Comparison of ENCODE assay signal across 17 cellular contexts in the genomic region with DNA sequence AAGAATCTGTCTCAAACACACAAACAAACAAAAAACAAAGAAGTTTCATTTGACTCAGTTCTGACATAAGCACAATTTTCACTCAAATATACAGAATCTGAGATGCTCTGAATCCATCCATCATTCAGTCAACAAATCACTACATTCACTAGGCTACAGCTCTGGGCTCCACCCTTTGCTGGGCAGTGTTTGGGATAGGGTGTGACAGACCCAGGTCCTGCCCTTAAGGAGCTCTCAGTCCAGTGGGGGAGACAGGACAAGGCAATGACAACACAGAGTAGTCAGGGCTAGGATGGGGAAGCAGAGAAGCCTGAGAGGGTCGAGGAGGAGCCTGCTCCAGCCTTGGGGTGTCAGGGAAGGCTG. TPM values are rescaled to one million over a fixed set of nuclear protein-coding genes. Genes with fewer than 3 reads are reported as not detected.
A peak's percentile ranks its signal among the peaks of the same experiment; 100 is the strongest.
DNase-seq lines count a peak whose midpoint lies in the region; ATAC-seq and TF ChIP-seq lines count a peak whose summit lies in the region.
"Had no signal": no experiment of that assay in that cellular context is flagged by ENCODE, and none has a peak within 500 bp of the region (broad histone marks: within the 10 kb centered on the region; RNA-seq: fewer than 3 reads in every experiment).

No MANE protein-coding gene starts in this region.

- H3K4me3 Mint-ChIP-seq in T-helper 17 cell: peak overlapping the region; percentile 61
- H3K4me3 Mint-ChIP-seq: activated CD8-positive, alpha-beta memory T cell treated with anti-CD3 and anti-CD28 coated beads, Interleukin-2, amount 10 ng/mL, durations not matched to agents 7 days and 5 days had no signal

- no peaks in the 10 kb centered on the region for H3K9me3 ChIP-seq in T-helper 17 cell (ENCODE audit: control insufficient read depth, low read length, poor library complexity, severe bottlenecking)
- no peaks in the 10 kb centered on the region for H3K9me3 ChIP-seq in hepatocyte (ENCODE audit: low read depth)
- H3K9me3 ChIP-seq in trophoblast cell (ENCODE audit: insufficient read depth, low read depth, low read length): peaks cover 12% of the 10 kb centered on the region
- H3K9me3 ChIP-seq: suprapubic skin had no signal

- H2AFZ ChIP-seq in hepatocyte: no peak overlapping the region
- H2AFZ ChIP-seq in trophoblast cell (ENCODE audit: insufficient read depth, low read length, poor library complexity): no peak overlapping the region

- no peak overlapping the region for H3K4ac ChIP-seq in trophoblast cell (ENCODE audit: low read depth, low read length)

- ATAC-seq in T-helper 17 cell: no peak

- H3K27me3 ChIP-seq in H7 (ENCODE audit: control insufficient read depth, insufficient read depth, low read length) (peaks cover 57% of the 10 kb centered on the region), hepatocyte (peaks cover 47% of the 10 kb centered on the region), trophoblast cell (ENCODE audit: insufficient read depth, low read length) (peaks cover 28% of the 10 kb centered on the region)

- no peaks in the 10 kb centered on the region for H3K36me3 ChIP-seq in H7 (replicated peaks; ENCODE audit: control insufficient read depth, insufficient read depth, low read length)
- no peaks in the 10 kb centered on the region for H3K36me3 ChIP-seq in hepatocyte (replicated peaks; ENCODE audit: insufficient read depth, low read depth)
- H3K36me3 ChIP-seq in trophoblast cell (ENCODE audit: control insufficient read depth in 1 of 2, insufficient read depth in 2 of 2, low read length in 2 of 2): no peaks in the 10 kb centered on the region
- H3K36me3 ChIP-seq: suprapubic skin had no signal

- no peak overlapping the region for H4K8ac ChIP-seq in trophoblast cell (ENCODE audit: low read depth, low read length)

- H3K18ac ChIP-seq in trophoblast cell (ENCODE audit: low read length): no peak overlapping the region

- H3K79me2 ChIP-seq in hepatocyte (no peaks in the 10 kb centered on the region), trophoblast cell (ENCODE audit: control insufficient read depth, insufficient read depth, low read length, poor library complexity) (no peaks in the 10 kb centered on the region)
- H3K79me2 ChIP-seq: parathyroid adenoma had no signal

- no peak overlapping the region for H2BK5ac ChIP-seq in trophoblast cell (ENCODE audit: low read depth, low read length, poor library complexity)

- DNase-seq in H7: no peak
- no peak for DNase-seq in T-helper 17 cell
- DNase-seq in hepatocyte (ENCODE audit: low spot score): no peak
- DNase-seq in trophoblast cell: no peak
- DNase-seq in stimulated activated CD4-positive, alpha-beta T cell treated with anti-CD3 and anti-CD28 coated beads, Interleukin-4, amount 100 ng/mL, for 24 hours: no peak
- DNase-seq in hypothalamus (lab: John Stamatoyannopoulos, UW): no peak
- DNase-seq in mesenteric fat pad (ENCODE audit: low spot score): no peak
- DNase-seq: activated CD4-positive, alpha-beta T cell treated with anti-CD3 and anti-CD28 coated beads for 1 hour; activated CD8-positive, alpha-beta memory T cell treated with anti-CD3 and anti-CD28 coated beads, Interleukin-2, amount 10 ng/mL, durations not matched to agents 7 days and 5 days; activated effector memory CD4-positive, alpha-beta T cell treated with Interleukin-2 at 50 U/mL for 16 hours; foreskin keratinocyte; NCI-H774; SIG-M5; stimulated activated CD8-positive, alpha-beta memory T cell treated with anti-CD3 and anti-CD28 coated beads, Interleukin-4, amount 100 ng/mL, for 48 hours had no signal

- no peak for TF ChIP-seq CTCF in hepatocyte (IDR thresholded peaks at IDR 0.05; ENCODE audit: poor library complexity)

- H3K9me2 ChIP-seq in hepatocyte (replicated peaks; ENCODE audit: insufficient read depth): no peaks in the 10 kb centered on the region

- 80% methylated on average over 1 of the region's 1 CpG for WGBS in hepatocyte (ENCODE audit: low lambda C conversion rate, missing lambda C conversion rate)
- WGBS in trophoblast cell (ENCODE audit: extremely low coverage, insufficient coverage, insufficient read length): no CpG with 5 or more reads among the region's 1 CpG

- H2AK5ac ChIP-seq in trophoblast cell (ENCODE audit: low read length): no peak overlapping the region

- H2BK120ac ChIP-seq in trophoblast cell (ENCODE audit: insufficient read depth, low read length, poor library complexity): no peak overlapping the region

- peak overlapping the region; percentile 74 for H3K4me2 ChIP-seq in hepatocyte
- H3K4me2 ChIP-seq in trophoblast cell (ENCODE audit: low read length): peak overlapping the region; percentile 57

- H3K27ac ChIP-seq in hepatocyte: no peak overlapping the region
- no peak overlapping the region for H3K27ac ChIP-seq in trophoblast cell (ENCODE audit: low read depth, low read length)
- H3K27ac ChIP-seq: foreskin keratinocyte, parathyroid adenoma, suprapubic skin had no signal

- H3K27me3 Mint-ChIP-seq in T-helper 17 cell: peaks cover 45% of the 10 kb centered on the region

- H3K9ac ChIP-seq in trophoblast cell (ENCODE audit: low read length): no peak overlapping the region
- H3K9ac ChIP-seq: parathyroid adenoma had no signal

- H4K12ac ChIP-seq in trophoblast cell (ENCODE audit: low read depth, low read length): no peak overlapping the region

- peak overlapping the region; percentile 29 for H3K23ac ChIP-seq in trophoblast cell (ENCODE audit: low read length)

- H3K4me3 ChIP-seq in H7 (ENCODE audit: insufficient read depth, low read depth, low read length) (peak overlapping the region; percentile 14), hepatocyte (no peak overlapping the region), trophoblast cell (ENCODE audit: low read depth, low read length) (peak overlapping the region; percentile 37)

- no peak overlapping the region for H2BK12ac ChIP-seq in trophoblast cell (ENCODE audit: low read length)

- H3K4me1 ChIP-seq in hepatocyte (ENCODE audit: insufficient read depth): no peaks in the 10 kb centered on the region
- H3K4me1 ChIP-seq in trophoblast cell (ENCODE audit: control insufficient read depth in 1 of 2, insufficient read depth in 2 of 2, low read length in 2 of 2): peaks cover 4% of the 10 kb centered on the region in 2 experiments
- H3K4me1 ChIP-seq: foreskin keratinocyte, parathyroid adenoma had no signal

- no peaks in the 10 kb centered on the region for H4K20me1 ChIP-seq in hepatocyte (ENCODE audit: insufficient read depth, poor library complexity, severe bottlenecking)

- H3K27ac Mint-ChIP-seq in T-helper 17 cell: no peak overlapping the region
- H3K27ac Mint-ChIP-seq: activated CD8-positive, alpha-beta memory T cell treated with anti-CD3 and anti-CD28 coated beads, Interleukin-2, amount 10 ng/mL, durations not matched to agents 7 days and 5 days had no signal

- H3K36me3 Mint-ChIP-seq in T-helper 17 cell (ENCODE audit: low read depth): peaks cover 19% of the 10 kb centered on the region
- H3K36me3 Mint-ChIP-seq: activated CD8-positive, alpha-beta memory T cell treated with anti-CD3 and anti-CD28 coated beads, Interleukin-2, amount 10 ng/mL, durations not matched to agents 7 days and 5 days had no signal

- no peak overlapping the region for H4K91ac ChIP-seq in trophoblast cell (ENCODE audit: low read depth, low read length)

- H3K79me1 ChIP-seq in trophoblast cell (ENCODE audit: low read length): no peaks in the 10 kb centered on the region

- H3K4me1 Mint-ChIP-seq in T-helper 17 cell: peaks cover 7% of the 10 kb centered on the region
- H3K4me1 Mint-ChIP-seq: activated CD8-positive, alpha-beta memory T cell treated with anti-CD3 and anti-CD28 coated beads, Interleukin-2, amount 10 ng/mL, durations not matched to agents 7 days and 5 days had no signal

- H3K14ac ChIP-seq in trophoblast cell (ENCODE audit: low read length): no peak overlapping the region

RNA-seq across cellular contexts. Expression of a gene that starts 45.3 kb away (rescaled TPM):
- total RNA-seq in H7 (2014; rRNA removed; shearing (Covaris generic)): 0.78 and 1.1 TPM in 2 replicates
- total RNA-seq in T-helper 17 cell: under 1 TPM; 0.21 to 0.25 TPM
- total RNA-seq in hepatocyte: 0.28 and 0.67 TPM in 2 replicates
- 0.66 and 1.3 TPM in 2 replicates for polyA plus RNA-seq in hepatocyte
- 0.30 and 0.33 TPM in 2 replicates for polyA plus RNA-seq in trophoblast cell (2013)
- total RNA-seq in mesenteric fat pad: 6.1 TPM
- total RNA-seq: endothelial cell of umbilical vein had no signal

RNA-seq across cellular contexts. Expression of a gene that starts 46.5 kb away (rescaled TPM):
- total RNA-seq in H7 (2014; rRNA removed; shearing (Covaris generic)): 43.6 and 53.8 TPM in 2 replicates
- total RNA-seq in T-helper 17 cell: 1 to 10 TPM; 7.4 to 9.9 TPM
- 114 and 116 TPM in 2 replicates for total RNA-seq in hepatocyte
- polyA plus RNA-seq in hepatocyte: 146 and 157 TPM in 2 replicates
- 69.2 and 70.1 TPM in 2 replicates for polyA plus RNA-seq in trophoblast cell (2013)
- 141 TPM for total RNA-seq in mesenteric fat pad
